9 cellular contexts compared by ENCODE assay signal in the genomic region with DNA sequence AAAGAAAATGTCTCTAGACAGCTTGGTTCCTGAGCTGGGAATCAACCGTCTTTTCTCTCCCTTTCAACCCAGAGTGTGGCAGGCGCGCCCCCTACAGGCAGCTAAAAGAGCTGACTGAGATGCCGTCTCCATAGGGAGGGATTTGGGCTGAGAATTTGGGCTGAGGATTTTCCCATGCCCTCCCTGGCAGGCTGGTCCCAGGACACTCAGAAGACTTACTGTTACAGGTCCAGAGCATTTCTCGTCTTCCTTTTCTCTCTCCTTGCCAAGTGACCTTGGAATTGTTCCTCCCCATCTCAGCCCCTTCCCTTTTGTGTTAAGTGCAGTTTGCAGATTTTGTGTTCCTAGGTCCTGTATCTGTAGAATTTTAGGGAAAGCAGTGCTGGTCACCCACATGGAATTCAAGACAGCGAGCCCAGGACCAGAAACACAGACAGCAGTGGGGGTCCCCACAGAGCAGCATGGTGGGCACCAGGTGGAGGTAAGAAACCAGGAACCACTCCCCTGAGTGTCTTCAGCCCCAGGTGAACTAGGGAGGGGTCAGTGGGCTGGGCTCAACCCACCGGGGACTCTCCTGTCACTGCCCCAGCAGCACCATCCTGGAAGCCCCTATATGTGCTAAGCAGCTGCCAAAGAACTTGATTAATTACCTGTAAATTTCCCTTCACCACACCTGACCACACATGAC. TPM values are rescaled to one million over a fixed set of nuclear protein-coding genes. Genes with fewer than 3 reads are reported as not detected.
DNase-seq lines count a peak whose midpoint lies in the region; ATAC-seq and TF ChIP-seq lines count a peak whose summit lies in the region.
"Had no signal": no experiment of that assay in that cellular context is flagged by ENCODE, and none has a peak within 500 bp of the region (broad histone marks: within the 10 kb centered on the region; RNA-seq: fewer than 3 reads in every experiment).

No MANE protein-coding gene starts in this region.

- H3K9ac ChIP-seq in H9 (ENCODE audit: extremely low read depth, insufficient read length, low read length): no peak overlapping the region

- no peak overlapping the region for H4K91ac ChIP-seq in H9 (ENCODE audit: insufficient read length, low read depth, low read length)

- no TSS peak for BruUV-seq in PC-9 (replicated peaks; lab: Mats Ljungman, UMichigan)

- no peak overlapping the region for H2BK20ac ChIP-seq in H9 (ENCODE audit: low read depth, low read length, poor library complexity, severe bottlenecking)

- CTCF ChIA-PET in PC-9 (lab: Charles Lee): interaction anchor here (0.7 kb wide), 2 partner anchors 47 to 403 kb away, joined by 3 to 4 read pairs; no protein-coding TSS in a partner anchor

- no peak overlapping the region for H3K18ac ChIP-seq in H9 (ENCODE audit: insufficient read length, low read depth, low read length)

- H4K5ac ChIP-seq in H9 (ENCODE audit: insufficient read length, low read depth, low read length): no peak overlapping the region

- DNase-seq in AML-193 (lab: John Stamatoyannopoulos, UW) (peak; percentile 31 to 40), H9 (peak; percentile 77), PC-9 (peak in 1 of 2 experiments; percentile 17), activated T-helper 1 cell treated with Interleukin-2 at 50 U/mL for 16 hours (ENCODE audit: low read depth) (peak; percentile 62), foreskin keratinocyte (no peak), progenitor cell of endocrine pancreas (ENCODE audit: low spot score, unreplicated experiment) (peak; percentile 57), GM19240 (ENCODE audit: insufficient read length, low spot score) (no peak)
- DNase-seq: naive B cell had no signal

- peak; percentile 38 for ATAC-seq in foreskin keratinocyte
- no peak for ATAC-seq in HG03571 (IDR thresholded peaks at IDR 0.05; ENCODE audit: unreplicated experiment)

- H3K27me3 ChIP-seq in H9 (ENCODE audit: insufficient read depth, low read length): peaks cover 9% of the 10 kb centered on the region; the same call in 1 of the 2 replicates
- H3K27me3 ChIP-seq in PC-9 (ENCODE audit: insufficient read depth, low read depth): peaks cover 31% of the 10 kb centered on the region
- H3K27me3 ChIP-seq in foreskin keratinocyte: no peaks in the 10 kb centered on the region

- no peak overlapping the region for H4K8ac ChIP-seq in H9 (replicated peaks; ENCODE audit: insufficient read length, low read depth, low read length)

- no peaks in the 10 kb centered on the region for H3F3A ChIP-seq in PC-9 (ENCODE audit: insufficient read depth, low read depth)

- H3K14ac ChIP-seq in H9 (ENCODE audit: insufficient read depth, low read length): no peak overlapping the region

- no peaks in the 10 kb centered on the region for H3K9me2 ChIP-seq in PC-9 (ENCODE audit: insufficient read depth)

- H3K23ac ChIP-seq in H9 (ENCODE audit: insufficient read length, low read depth, low read length): no peak overlapping the region

- peaks cover 89% of the 10 kb centered on the region for H3K27me3 Mint-ChIP-seq in H9 (ENCODE audit: low read depth)
- peaks cover under 1% of the 10 kb centered on the region for H3K27me3 Mint-ChIP-seq in progenitor cell of endocrine pancreas
- H3K27me3 Mint-ChIP-seq: naive B cell had no signal

- H3K4me1 ChIP-seq in H9 (ENCODE audit: insufficient read depth, low read length) (no peaks in the 10 kb centered on the region), PC-9 (replicated peaks; ENCODE audit: insufficient read depth) (no peaks in the 10 kb centered on the region), foreskin keratinocyte (no peaks in the 10 kb centered on the region)

- no peak overlapping the region for H3T11ph ChIP-seq in H9 (ENCODE audit: low read length)

- no CpG with 5 or more reads among the region's 7 CpGs for WGBS in H9 (ENCODE audit: extremely low coverage, insufficient read length, low lambda C conversion rate)

- intact Hi-C loops in PC-9 (cut with micrococcal nuclease; ENCODE audit: unreplicated experiment): no loop called here

- H2AFZ ChIP-seq in H9 (ENCODE audit: low read length) (no peak overlapping the region), PC-9 (no peak overlapping the region)

- no peak overlapping the region for H2BK5ac ChIP-seq in H9 (ENCODE audit: insufficient read length, low read length)

- H3K9me3 Mint-ChIP-seq in H9 (no peaks in the 10 kb centered on the region), progenitor cell of endocrine pancreas (ENCODE audit: low read depth) (no peaks in the 10 kb centered on the region)

- no peaks in the 10 kb centered on the region for H3K36me3 ChIP-seq in PC-9 (ENCODE audit: low read depth)

- no peaks in the 10 kb centered on the region for H3K9me3 ChIP-seq in H9 (ENCODE audit: control insufficient read depth, low read depth, low read length)
- no peaks in the 10 kb centered on the region for H3K9me3 ChIP-seq in PC-9 (ENCODE audit: insufficient read depth, low read depth)

- no peak overlapping the region for H3K56ac ChIP-seq in H9 (ENCODE audit: insufficient read length, low read depth, low read length)

- H3K27ac Mint-ChIP-seq in H9 (no peak overlapping the region), progenitor cell of endocrine pancreas (no peak overlapping the region)

- H3K36me3 Mint-ChIP-seq in H9 (ENCODE audit: insufficient read depth in 1 of 3, low read depth in 3 of 3) (no peaks in the 10 kb centered on the region), progenitor cell of endocrine pancreas (ENCODE audit: insufficient read depth) (no peaks in the 10 kb centered on the region)
- H3K36me3 Mint-ChIP-seq: naive B cell had no signal

- no peak overlapping the region for H3K4me2 ChIP-seq in H9 (ENCODE audit: insufficient read depth, insufficient read length, low read length)
- H3K4me2 ChIP-seq in PC-9: no peak overlapping the region

- no peak overlapping the region for H2BK12ac ChIP-seq in H9 (ENCODE audit: insufficient read length, low read depth, low read length)

- H3K4me3 ChIP-seq in PC-9: no peak overlapping the region

- H3K4me3 Mint-ChIP-seq in H9 (no peak overlapping the region), progenitor cell of endocrine pancreas (ENCODE audit: low read depth) (no peak overlapping the region)

- H3K27ac ChIP-seq in H9 (ENCODE audit: insufficient read length, low read depth, low read length): no peak overlapping the region
- no peak overlapping the region for H3K27ac ChIP-seq in PC-9
- H3K27ac ChIP-seq in foreskin keratinocyte: no peak overlapping the region

- H3K23me2 ChIP-seq in H9 (ENCODE audit: insufficient read length, low read depth, low read length, poor library complexity, severe bottlenecking): no peaks in the 10 kb centered on the region

- no peak overlapping the region for H2BK120ac ChIP-seq in H9 (ENCODE audit: low read depth, low read length, poor library complexity, severe bottlenecking)

- H4K20me1 ChIP-seq in H9 (ENCODE audit: control insufficient read depth, insufficient read depth, insufficient read length) (no peaks in the 10 kb centered on the region), PC-9 (ENCODE audit: insufficient read depth) (no peaks in the 10 kb centered on the region)

- H3K79me1 ChIP-seq in H9 (ENCODE audit: insufficient read depth, low read depth, low read length, poor library complexity, severe bottlenecking): no peaks in the 10 kb centered on the region

- POLR2A ChIA-PET in PC-9 (lab: Charles Lee; ENCODE audit: unreplicated experiment): no interaction called here

- H3K79me2 ChIP-seq in H9 (ENCODE audit: insufficient read depth, low read length): no peaks in the 10 kb centered on the region
- H3K79me2 ChIP-seq in PC-9 (ENCODE audit: low read depth): no peaks in the 10 kb centered on the region

- peak; percentile 88 for TF ChIP-seq CTCF in H9 (conservative IDR thresholded peaks at IDR 0.05)
- TF ChIP-seq CTCF in PC-9 (conservative IDR thresholded peaks at IDR 0.05): peak; percentile 66
- peak; percentile 75 for TF ChIP-seq CTCF in foreskin keratinocyte (conservative IDR thresholded peaks at IDR 0.05)
- TF ChIP-seq CTCF in progenitor cell of endocrine pancreas (IDR thresholded peaks at IDR 0.05; ENCODE audit: unreplicated experiment): peak; percentile 88

- H3K4me1 Mint-ChIP-seq in H9 (no peaks in the 10 kb centered on the region), progenitor cell of endocrine pancreas (ENCODE audit: low read depth) (peaks cover 1% of the 10 kb centered on the region)

- H2BK15ac ChIP-seq in H9 (ENCODE audit: low read depth, low read length): no peak overlapping the region

- no peak overlapping the region for H3K4ac ChIP-seq in H9 (ENCODE audit: low read depth, low read length)

- H2AK5ac ChIP-seq in H9 (ENCODE audit: insufficient read length, low read length): no peak overlapping the region

RNA-seq across cellular contexts. Expression of a gene that starts 9.9 kb away (rescaled TPM):
- total RNA-seq in H9 (2021): not detected in 2 replicates
- not detected in 2 replicates for total RNA-seq in PC-9 (2021)
- total RNA-seq in foreskin keratinocyte: not detected in 2 replicates
- polyA plus RNA-seq in foreskin keratinocyte: not detected in 2 replicates
- not detected in 2 replicates for total RNA-seq in progenitor cell of endocrine pancreas

Comparison
In these comparisons a context has a peak if more than half of its experiments do, and no peak if none do; other contexts are left out.
1. DNase-seq: peak in AML-193 (2 of 2), H9 (single experiment), activated T-helper 1 cell treated with Interleukin-2 at 50 U/mL for 16 hours (single experiment) and progenitor cell of endocrine pancreas (single experiment); none in foreskin keratinocyte (0 of 2) and GM19240 (single experiment).
2. Peak in every context shown above with its lines, with median percentiles within 50 percentile points of each other: CTCF ChIP-seq.